In the genomic region with DNA sequence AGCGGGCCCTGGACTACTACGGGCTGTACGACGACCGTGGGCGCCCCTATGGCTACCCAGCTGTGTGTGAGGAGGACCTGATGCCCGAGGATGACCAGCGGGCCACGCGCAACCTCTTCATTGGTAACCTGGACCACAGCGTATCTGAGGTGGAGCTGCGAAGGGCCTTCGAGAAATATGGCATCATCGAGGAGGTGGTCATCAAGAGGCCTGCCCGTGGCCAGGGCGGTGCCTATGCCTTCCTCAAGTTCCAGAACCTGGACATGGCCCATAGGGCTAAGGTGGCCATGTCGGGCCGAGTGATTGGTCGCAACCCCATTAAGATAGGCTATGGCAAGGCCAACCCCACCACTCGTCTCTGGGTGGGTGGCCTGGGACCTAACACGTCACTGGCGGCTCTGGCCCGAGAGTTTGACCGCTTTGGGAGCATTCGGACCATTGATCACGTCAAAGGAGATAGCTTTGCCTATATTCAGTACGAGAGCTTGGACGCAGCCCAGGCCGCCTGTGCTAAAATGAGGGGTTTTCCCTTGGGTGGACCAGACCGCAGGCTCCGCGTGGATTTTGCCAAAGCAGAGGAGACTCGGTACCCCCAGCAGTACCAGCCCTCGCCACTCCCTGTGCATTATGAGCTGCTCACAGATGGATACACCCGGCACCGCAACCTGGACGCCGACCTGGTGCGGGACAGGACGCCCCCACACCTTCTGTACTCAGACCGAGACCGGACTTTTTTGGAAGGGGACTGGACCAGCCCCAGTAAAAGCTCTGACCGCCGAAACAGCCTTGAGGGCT, we compare ENCODE assay signal across 9 cellular contexts. TPM values are rescaled to one million over a fixed set of nuclear protein-coding genes. Genes with fewer than 3 reads are reported as not detected.
DNase-seq lines count a peak whose midpoint lies in the region; ATAC-seq and TF ChIP-seq lines count a peak whose summit lies in the region.
"Had no signal": no experiment of that assay in that cellular context is flagged by ENCODE, and none has a peak within 500 bp of the region (broad histone marks: within the 10 kb centered on the region; RNA-seq: fewer than 3 reads in every experiment).

No MANE protein-coding gene starts in this region.

- H3K4me2 ChIP-seq in KMS-11: peak overlapping the region; percentile 54

- TF ChIP-seq CTCF in 22Rv1 (IDR thresholded peaks at IDR 0.05) (no peak), KMS-11 (conservative IDR thresholded peaks at IDR 0.05; ENCODE audit: low read depth, low read length) (no peak), coronary artery (IDR thresholded peaks at IDR 0.05) (no peak), mucosa of descending colon (IDR thresholded peaks at IDR 0.05) (no peak)

- H3K4me3 ChIP-seq in KMS-11 (IDR thresholded peaks at IDR 0.05; ENCODE audit: insufficient read depth, low read depth, low read length) (no peak overlapping the region), coronary artery (peak overlapping the region; percentile 94), mucosa of descending colon (peak overlapping the region; percentile 57)

- ATAC-seq in mucosa of descending colon (no peak), GM18873 (IDR thresholded peaks at IDR 0.05; ENCODE audit: low FRiP score, unreplicated experiment) (no peak)

- H3K4me1 ChIP-seq in KMS-11 (ENCODE audit: low read depth, poor library complexity, severe bottlenecking) (peaks cover 38% of the 10 kb centered on the region), mucosa of descending colon (ENCODE audit: low read depth) (peaks cover 56% of the 10 kb centered on the region)

- H3K9me3 ChIP-seq in mucosa of descending colon: no peaks in the 10 kb centered on the region

- H3K9ac ChIP-seq in KMS-11: peak overlapping the region; percentile 80; the same call in 1 of the 2 replicates

- no peak overlapping the region for H2AFZ ChIP-seq in KMS-11 (ENCODE audit: low read depth)

- in situ Hi-C loops in KBM-7 (cut with MboI; ENCODE audit: low pct_unique_long_range_greater_than_20kb, low sequenced_read_pairs): loop anchor here (25.0 kb wide), 1 partner anchor 730 kb away; the partner anchor contains the start of gene DOCK3

- H3K27ac ChIP-seq in 22Rv1 (peak overlapping the region; percentile 89), KMS-11 (peak overlapping the region; percentile 75; the same call in 1 of the 2 replicates), coronary artery (peak overlapping the region; percentile 85 to 95)

- intact Hi-C loops in mucosa of descending colon (cut with DNase I, micrococcal nuclease): no loop called here

- H3K27me3 ChIP-seq in KMS-11 (ENCODE audit: insufficient read depth, low read depth): no peaks in the 10 kb centered on the region

- no peaks in the 10 kb centered on the region for H4K20me1 ChIP-seq in KMS-11 (ENCODE audit: insufficient read depth)

- H3K36me3 ChIP-seq in KMS-11 (ENCODE audit: insufficient read depth) (no peaks in the 10 kb centered on the region), mucosa of descending colon (ENCODE audit: low read depth) (no peaks in the 10 kb centered on the region)

- peaks cover 41% of the 10 kb centered on the region for H3K79me2 ChIP-seq in KMS-11 (ENCODE audit: insufficient read depth, low read depth)

- DNase-seq in coronary artery (ENCODE audit: low spot score): peak; percentile 74
- DNase-seq in mucosa of descending colon: peak in 2 of 3 donors; percentile 18 to 48
- DNase-seq in 8988T: no peak
- DNase-seq in central memory CD4-positive, alpha-beta T cell: no peak
- DNase-seq in KBM-7: no peak
- DNase-seq: NCI-H2171 treated with DMSO at 0.1 percent for 48 hours had no signal

RNA-seq across cellular contexts. Expression of gene RBM15B, which starts 1.4 kb away (rescaled TPM):
- 10 to 100 TPM; 28.5 to 35.0 (median 28.8) TPM for total RNA-seq in mucosa of descending colon

RNA-seq across cellular contexts. Expression of gene MANF, which starts 7.4 kb away (rescaled TPM):
- total RNA-seq in mucosa of descending colon: 10 to 100 TPM; 35.4 to 91.1 (median 47.2) TPM

Comparison
In these comparisons a context has a peak if more than half of its experiments do, and no peak if none do; other contexts are left out.
1. DNase-seq: peak in coronary artery (single experiment) and mucosa of descending colon (2 of 3); none in 8988T (single experiment), central memory CD4-positive, alpha-beta T cell (single experiment) and KBM-7 (single experiment).
2. Peak in every context shown above with its lines, with median percentiles within 50 percentile points of each other: H3K27ac ChIP-seq.